ENCODE assay signal across 10 cellular contexts in genomic region chr2:70161069-70161534, GRCh38. TPM values are rescaled to one million over a fixed set of nuclear protein-coding genes. Genes with fewer than 3 reads are reported as not detected.
DNase-seq lines count a peak whose midpoint lies in the region; ATAC-seq and TF ChIP-seq lines count a peak whose summit lies in the region.
"Had no signal": no experiment of that assay in that cellular context is flagged by ENCODE, and none has a peak within 500 bp of the region (broad histone marks: within the 10 kb centered on the region; RNA-seq: fewer than 3 reads in every experiment).

No MANE protein-coding gene starts in this region.

- no peaks in the 10 kb centered on the region for H3K36me3 ChIP-seq in mammary epithelial cell (ENCODE audit: insufficient read depth, low read length)

- peaks cover 10% of the 10 kb centered on the region for H3K4me1 ChIP-seq in mammary epithelial cell (ENCODE audit: insufficient read depth, low read length)

- ATAC-seq in GM19463 (IDR thresholded peaks at IDR 0.05; ENCODE audit: unreplicated experiment) = peak; percentile 97
- ATAC-seq in HG03354 (IDR thresholded peaks at IDR 0.05; ENCODE audit: poor library complexity, severe bottlenecking, unreplicated experiment) = peak; percentile 81

- in situ Hi-C loops in mammary epithelial cell (cut with MboI; ENCODE audit: low sequenced_read_pairs in 2 of 2) = no loop called here

- TF ChIP-seq CTCF in GM10248 (IDR thresholded peaks at IDR 0.05; ENCODE audit: control extremely low read depth, extremely low read depth, low read depth, missing control alignments) (no peak), mammary epithelial cell (conservative IDR thresholded peaks at IDR 0.05 in 1 of 2, IDR thresholded peaks at IDR 0.05 in 1 of 2; ENCODE audit: extremely low read depth in 1 of 2, insufficient read depth in 1 of 2, low read depth in 1 of 2, low read length in 2 of 2) (no peak)

- intact Hi-C loops in mammary epithelial cell (cut with micrococcal nuclease) = no loop called here

- H3K9ac ChIP-seq in mammary epithelial cell (ENCODE audit: insufficient read depth, low read length) = no peak overlapping the region
- H3K9ac ChIP-seq: SK-N-SH had no signal

- no peaks in the 10 kb centered on the region for H3K27me3 ChIP-seq in mammary epithelial cell (ENCODE audit: insufficient read depth, low read length)

- dilution Hi-C loops in mammary epithelial cell (cut with HindIII; ENCODE audit: low sequenced_read_pairs) = no loop called here

- H3K9me3 ChIP-seq in mammary epithelial cell (replicated peaks; ENCODE audit: insufficient read depth, low read length) = no peaks in the 10 kb centered on the region
- H3K9me3 ChIP-seq: SK-N-SH had no signal

- no peaks in the 10 kb centered on the region for H4K20me1 ChIP-seq in mammary epithelial cell (ENCODE audit: insufficient read depth, low read length)

- peak; percentile 43 for DNase-seq in GM10248 (ENCODE audit: extremely low spot score)
- peak; percentile 84 for DNase-seq in mammary epithelial cell
- no peak for DNase-seq in globus pallidus (ENCODE audit: low spot score)
- DNase-seq in Ammon's horn (ENCODE audit: low spot score) = no peak
- no peak for DNase-seq in stimulated activated CD4-positive, alpha-beta T cell treated with anti-CD3 and anti-CD28 coated beads, Interleukin-4, amount 100 ng/mL, for 4 hours
- DNase-seq in GM19238 (ENCODE audit: insufficient read length, low spot score) = no peak
- DNase-seq: SK-N-SH had no signal

- WGBS in mammary epithelial cell (ENCODE audit: low coverage, missing lambda C conversion rate) = 23% methylated on average over 2 of the region's 2 CpGs

- POLR2A ChIA-PET in GM10248 (lab: Yijun Ruan, JAX) = no interaction called here

- BruUV-seq in mammary epithelial cell (replicated peaks; lab: Mats Ljungman, UMichigan) = no TSS peak

- H2AFZ ChIP-seq in mammary epithelial cell (ENCODE audit: low read depth, low read length) = no peak overlapping the region

- no peak overlapping the region for H3K4me3 ChIP-seq in mammary epithelial cell (replicated peaks in 1 of 3; ENCODE audit: insufficient read depth in 1 of 3, low read depth in 2 of 3, low read length in 3 of 3)
- H3K4me3 ChIP-seq: skin epidermis had no signal

- CTCF ChIA-PET in GM10248 (lab: Yijun Ruan, JAX) = interaction anchor here (0.8 to 2.4 kb wide), 9 partner anchors 9 to 247 kb away, joined by 3 to 7 read pairs (median 3); no protein-coding TSS in a partner anchor
- CTCF ChIA-PET in mammary epithelial cell (lab: Charles Lee; ENCODE audit: low non-redundant PET) = no interaction called here

- H3K27ac ChIP-seq in mammary epithelial cell (ENCODE audit: insufficient read depth, low read depth, low read length) = peak overlapping the region; percentile 14

- no peaks in the 10 kb centered on the region for H3K79me2 ChIP-seq in mammary epithelial cell (ENCODE audit: insufficient read depth, low read length)

- H3K4me2 ChIP-seq in mammary epithelial cell (ENCODE audit: insufficient read depth, low read depth, low read length) = peak overlapping the region; percentile 25
- H3K4me2 ChIP-seq: SK-N-SH had no signal

RNA-seq across cellular contexts. Expression of gene C2orf42, which starts 29.7 kb away (rescaled TPM):
- 10 to 100 TPM; 17.3 to 20.2 TPM for total RNA-seq in mammary epithelial cell
- polyA plus RNA-seq in mammary epithelial cell = 8.5 TPM
- polyA minus RNA-seq in mammary epithelial cell = 6.5 TPM

Comparison
In these comparisons a context has a peak if more than half of its experiments do, and no peak if none do; other contexts are left out.
1. DNase-seq: peak in GM10248 (single experiment) and mammary epithelial cell (single experiment); none in globus pallidus (single experiment), Ammon's horn (single experiment), stimulated activated CD4-positive, alpha-beta T cell treated with anti-CD3 and anti-CD28 coated beads, Interleukin-4, amount 100 ng/mL, for 4 hours (0 of 2) and GM19238 (single experiment).